8 cellular contexts compared by ENCODE assay signal in genomic region chr5:111756701-111757581, GRCh38. TPM values are rescaled to one million over a fixed set of nuclear protein-coding genes. Genes with fewer than 3 reads are reported as not detected.
A peak's percentile ranks its signal among the peaks of the same experiment; 100 is the strongest.
DNase-seq lines count a peak whose midpoint lies in the region; ATAC-seq and TF ChIP-seq lines count a peak whose summit lies in the region.

TSS of gene NREP (minus strand) at chr5:111757194. CDS start at chr5:111755772, 1,422 bp downstream.

- H2AFZ ChIP-seq in PC-9 (peak within 1 kb of the TSS; percentile 85), fibroblast of lung (ENCODE audit: low read length) (peak within 1 kb of the TSS; percentile 71)

- no peaks in the 10 kb centered on the region for H4K20me1 ChIP-seq in PC-9 (ENCODE audit: insufficient read depth)
- no peaks in the 10 kb centered on the region for H4K20me1 ChIP-seq in fibroblast of lung (ENCODE audit: control insufficient read depth, extremely low read depth, insufficient read depth, low read length)

- ATAC-seq in GM21737 (IDR thresholded peaks at IDR 0.05; ENCODE audit: unreplicated experiment), result peak; percentile 53
- peak; percentile 76 for ATAC-seq in naive thymus-derived CD4-positive, alpha-beta T cell
- peak; percentile 73 for ATAC-seq in stimulated activated naive CD8-positive, alpha-beta T cell treated with anti-CD3 and anti-CD28 coated beads, Interleukin-15, Interleukin-2, amounts not matched to agents 100 U/mL and 50 U/mL, for 24 hours

- H3K27ac ChIP-seq in PC-9 (no peak within 1 kb of the TSS), fibroblast of lung (ENCODE audit: insufficient read depth, low read length) (peak within 1 kb of the TSS; percentile 81)
- peak within 1 kb of the TSS; percentile 75 for H3K27ac ChIP-seq in naive thymus-derived CD4-positive, alpha-beta T cell (ENCODE audit: low read depth, low read length)

- H3K36me3 Mint-ChIP-seq in activated T-helper 1 cell treated with anti-CD3 and anti-CD28 coated beads, Interleukin-12 subunit alpha, Interleukin-12 subunit beta, Interleukin-2, Interleukin-4 antibody, amounts not matched to agents 30 ng/mL and 10 ng/mL and 1 ng/mL, durations not matched to agents 14 hours and 24 hours and 36 hours (ENCODE audit: low read depth), result peaks cover 8% of the 10 kb centered on the region
- peaks cover 0 to 12% (median 0%) of the 10 kb centered on the region in 5 donors for H3K36me3 Mint-ChIP-seq in naive thymus-derived CD4-positive, alpha-beta T cell

- BruUV-seq in PC-9 (replicated peaks; lab: Mats Ljungman, UMichigan), result no TSS peak

- H3K4me1 ChIP-seq in PC-9 (replicated peaks; ENCODE audit: insufficient read depth) (no peaks in the 10 kb centered on the region), fibroblast of lung (ENCODE audit: control insufficient read depth, extremely low read depth, insufficient read depth, low read length) (no peaks in the 10 kb centered on the region)
- H3K4me1 ChIP-seq in naive thymus-derived CD4-positive, alpha-beta T cell (ENCODE audit: control insufficient read depth in 2 of 2, insufficient read depth in 2 of 2, low read length in 2 of 2), result peaks cover 0 to 4% of the 10 kb centered on the region in 2 donors

- intact Hi-C loops in PC-9 (cut with micrococcal nuclease; ENCODE audit: unreplicated experiment), result no loop called here
- intact Hi-C loops in activated T-helper 1 cell treated with anti-CD3 and anti-CD28 coated beads, Interleukin-12 subunit alpha, Interleukin-12 subunit beta, Interleukin-2, Interleukin-4 antibody, amounts not matched to agents 30 ng/mL and 10 ng/mL and 1 ng/mL, durations not matched to agents 14 hours and 24 hours and 36 hours (cut with micrococcal nuclease), result loop anchor here (1.0 to 10.0 kb wide), 11 partner anchors 15 to 1018 kb away; partner anchors contain the start of genes SLC25A46 and WDR36
- intact Hi-C loops in naive thymus-derived CD4-positive, alpha-beta T cell (cut with micrococcal nuclease), result loop anchor here (1.0 to 10.0 kb wide), 16 partner anchors 15 to 1220 kb away; partner anchors contain the start of genes SLC25A46 (in 2 of the 2), STARD4 (in 2 of the 2), WDR36 (in 2 of the 2) and DCP2 (in 1 of the 2)

- DNase-seq in DMS53 treated with DMSO at 0.1 percent for 48 hours (lab: John Stamatoyannopoulos, UW; ENCODE audit: unreplicated experiment) (peak; percentile 86), KBM-7 (peak; percentile 90), PC-9 (peak; percentile 31 to 68), fibroblast of lung (ENCODE audit: low read depth in 2 of 2) (peak; percentile 97 to 98)
- peak; percentile 26 for DNase-seq in activated T-helper 1 cell treated with anti-CD3 and anti-CD28 coated beads, Interleukin-12 subunit alpha, Interleukin-12 subunit beta, Interleukin-2, Interleukin-4 antibody, amounts not matched to agents 30 ng/mL and 10 ng/mL and 1 ng/mL, durations not matched to agents 14 hours and 24 hours and 36 hours (ENCODE audit: low spot score)
- peak in 7 of 9 donors; percentile 31 to 89 (median 85) for DNase-seq in naive thymus-derived CD4-positive, alpha-beta T cell
- DNase-seq in stimulated activated naive CD8-positive, alpha-beta T cell treated with anti-CD3 and anti-CD28 coated beads, Interleukin-15, Interleukin-2, amounts not matched to agents 100 U/mL and 50 U/mL, for 24 hours, result peak; percentile 79

- H3K4me1 Mint-ChIP-seq in activated T-helper 1 cell treated with anti-CD3 and anti-CD28 coated beads, Interleukin-12 subunit alpha, Interleukin-12 subunit beta, Interleukin-2, Interleukin-4 antibody, amounts not matched to agents 30 ng/mL and 10 ng/mL and 1 ng/mL, durations not matched to agents 14 hours and 24 hours and 36 hours (ENCODE audit: low read depth), result peaks cover 29% of the 10 kb centered on the region
- H3K4me1 Mint-ChIP-seq in naive thymus-derived CD4-positive, alpha-beta T cell, result peaks cover 4 to 32% (median 18%) of the 10 kb centered on the region in 7 donors

- peaks cover 17% of the 10 kb centered on the region; the same call in 1 of the 2 replicates for H3K27me3 ChIP-seq in PC-9 (ENCODE audit: insufficient read depth, low read depth)
- H3K27me3 ChIP-seq in fibroblast of lung (ENCODE audit: control insufficient read depth, insufficient read depth, low read length), result no peaks in the 10 kb centered on the region
- no peaks in the 10 kb centered on the region for H3K27me3 ChIP-seq in naive thymus-derived CD4-positive, alpha-beta T cell (ENCODE audit: control insufficient read depth in 2 of 2, insufficient read depth in 2 of 2, low read length in 2 of 2)

- H3K9ac ChIP-seq in fibroblast of lung (ENCODE audit: insufficient read depth, low read length), result peak within 1 kb of the TSS; percentile 71

- peak within 1 kb of the TSS; percentile 76 for H3K4me2 ChIP-seq in PC-9
- peak within 1 kb of the TSS; percentile 87 for H3K4me2 ChIP-seq in fibroblast of lung (ENCODE audit: extremely low read depth, insufficient read depth, low read length)

- peak; percentile 30; the same call in 1 of the 2 replicates for TF ChIP-seq CTCF in PC-9 (conservative IDR thresholded peaks at IDR 0.05)
- peak; percentile 54 to 56 for TF ChIP-seq CTCF in fibroblast of lung (conservative IDR thresholded peaks at IDR 0.05 in 1 of 2, IDR thresholded peaks at IDR 0.05 in 1 of 2; ENCODE audit: low read depth in 1 of 2, low read length in 2 of 2)

- in situ Hi-C loops in KBM-7 (cut with MboI; ENCODE audit: low pct_unique_long_range_greater_than_20kb, low sequenced_read_pairs), result no loop called here

- H3K9me3 Mint-ChIP-seq in activated T-helper 1 cell treated with anti-CD3 and anti-CD28 coated beads, Interleukin-12 subunit alpha, Interleukin-12 subunit beta, Interleukin-2, Interleukin-4 antibody, amounts not matched to agents 30 ng/mL and 10 ng/mL and 1 ng/mL, durations not matched to agents 14 hours and 24 hours and 36 hours, result no peaks in the 10 kb centered on the region
- H3K9me3 Mint-ChIP-seq in naive thymus-derived CD4-positive, alpha-beta T cell, result no peaks in the 10 kb centered on the region

- no peaks in the 10 kb centered on the region for H3K9me2 ChIP-seq in PC-9 (ENCODE audit: insufficient read depth)

- H3K79me2 ChIP-seq in PC-9 (ENCODE audit: low read depth) (no peaks in the 10 kb centered on the region), fibroblast of lung (ENCODE audit: control insufficient read depth, insufficient read depth, low read length) (peaks cover 47% of the 10 kb centered on the region)

- peak within 1 kb of the TSS; percentile 60 for H3K4me3 ChIP-seq in PC-9
- peak within 1 kb of the TSS; percentile 72 to 99 (median 85) for H3K4me3 ChIP-seq in fibroblast of lung (replicated peaks in 1 of 4; ENCODE audit: control extremely low read depth in 1 of 4, insufficient read depth in 1 of 4, low read depth in 3 of 4, low read length in 4 of 4)
- peak within 1 kb of the TSS; percentile 64 for H3K4me3 ChIP-seq in naive thymus-derived CD4-positive, alpha-beta T cell (ENCODE audit: low read length)

- CTCF ChIA-PET in PC-9 (lab: Charles Lee), result no interaction called here
- CTCF ChIA-PET in naive thymus-derived CD4-positive, alpha-beta T cell (lab: Charles Lee), result no interaction called here

- H3K36me3 ChIP-seq in PC-9 (ENCODE audit: low read depth) (no peaks in the 10 kb centered on the region), fibroblast of lung (ENCODE audit: control insufficient read depth, insufficient read depth, low read length) (no peaks in the 10 kb centered on the region)
- H3K36me3 ChIP-seq in naive thymus-derived CD4-positive, alpha-beta T cell (ENCODE audit: control insufficient read depth in 2 of 3, insufficient read depth in 3 of 3, low read length in 3 of 3), result peaks cover 0 to 4% (median 0%) of the 10 kb centered on the region in 3 experiments

- H3K27ac Mint-ChIP-seq in activated T-helper 1 cell treated with anti-CD3 and anti-CD28 coated beads, Interleukin-12 subunit alpha, Interleukin-12 subunit beta, Interleukin-2, Interleukin-4 antibody, amounts not matched to agents 30 ng/mL and 10 ng/mL and 1 ng/mL, durations not matched to agents 14 hours and 24 hours and 36 hours, result peak within 1 kb of the TSS; percentile 86
- H3K27ac Mint-ChIP-seq in naive thymus-derived CD4-positive, alpha-beta T cell, result peak within 1 kb of the TSS; percentile 57 to 92 (median 81)

- POLR2A ChIA-PET in PC-9 (lab: Charles Lee; ENCODE audit: unreplicated experiment), result no interaction called here
- POLR2A ChIA-PET in naive thymus-derived CD4-positive, alpha-beta T cell (lab: Charles Lee), result interaction anchor here (0.6 to 1.0 kb wide), 2 partner anchors 9 to 273 kb away, joined by 3 to 4 read pairs; no protein-coding TSS in a partner anchor

- H3K27me3 Mint-ChIP-seq in activated T-helper 1 cell treated with anti-CD3 and anti-CD28 coated beads, Interleukin-12 subunit alpha, Interleukin-12 subunit beta, Interleukin-2, Interleukin-4 antibody, amounts not matched to agents 30 ng/mL and 10 ng/mL and 1 ng/mL, durations not matched to agents 14 hours and 24 hours and 36 hours (ENCODE audit: insufficient read depth), result peaks cover 3% of the 10 kb centered on the region
- H3K27me3 Mint-ChIP-seq in naive thymus-derived CD4-positive, alpha-beta T cell, result peaks cover 0 to 4% (median 0%) of the 10 kb centered on the region in 5 donors

- no peaks in the 10 kb centered on the region for H3K9me3 ChIP-seq in PC-9 (ENCODE audit: insufficient read depth, low read depth)
- no peaks in the 10 kb centered on the region for H3K9me3 ChIP-seq in fibroblast of lung (ENCODE audit: control insufficient read depth, insufficient read depth, low read depth, low read length)
- no peaks in the 10 kb centered on the region for H3K9me3 ChIP-seq in naive thymus-derived CD4-positive, alpha-beta T cell (ENCODE audit: control insufficient read depth in 2 of 3, low read length in 3 of 3)

- H3K4me3 Mint-ChIP-seq in activated T-helper 1 cell treated with anti-CD3 and anti-CD28 coated beads, Interleukin-12 subunit alpha, Interleukin-12 subunit beta, Interleukin-2, Interleukin-4 antibody, amounts not matched to agents 30 ng/mL and 10 ng/mL and 1 ng/mL, durations not matched to agents 14 hours and 24 hours and 36 hours, result peak within 1 kb of the TSS; percentile 87
- peak within 1 kb of the TSS; percentile 83 to 94 (median 90) for H3K4me3 Mint-ChIP-seq in naive thymus-derived CD4-positive, alpha-beta T cell

- H3F3A ChIP-seq in PC-9 (ENCODE audit: insufficient read depth, low read depth), result no peaks in the 10 kb centered on the region

RNA-seq across cellular contexts. Expression of gene NREP, which starts in this region (rescaled TPM):
- total RNA-seq in PC-9 (2021), result not detected in 2 replicates
- total RNA-seq in activated T-helper 1 cell treated with anti-CD3 and anti-CD28 coated beads, Interleukin-12 subunit alpha, Interleukin-12 subunit beta, Interleukin-2, Interleukin-4 antibody, amounts not matched to agents 30 ng/mL and 10 ng/mL and 1 ng/mL, durations not matched to agents 14 hours and 24 hours and 36 hours, result 17.6 and 20.7 TPM in 2 replicates
- total RNA-seq in fibroblast of lung, result 56.8 and 86.0 TPM in 2 replicates
- 149 and 364 TPM in 2 replicates for polyA plus RNA-seq in fibroblast of lung
- polyA plus RNA-seq in fibroblast of lung (2012), result 64.0 and 156 TPM in 2 replicates
- 14.6 and 34.6 TPM in 2 replicates for polyA minus RNA-seq in fibroblast of lung (ENCODE audit: low replicate concordance)
- total RNA-seq in naive thymus-derived CD4-positive, alpha-beta T cell, result 10 to 100 TPM in 1 of 5 experiments, 1 to 10 TPM in 4; 3.5 to 28.7 (median 5.1) TPM
- 10 to 100 TPM in 1 of 2 donors, 1 to 10 TPM in 1; 9.8 to 13.4 TPM for polyA plus RNA-seq in naive thymus-derived CD4-positive, alpha-beta T cell

Comparison
In these comparisons a context has a peak if more than half of its experiments do, and no peak if none do; other contexts are left out.
1. RNA of gene NREP (polyA plus RNA-seq): 64.0 to 364 TPM in fibroblast of lung; 9.8 to 13.4 TPM in naive thymus-derived CD4-positive, alpha-beta T cell; every median in the first group is over 4 times any median in the second.
2. Peak in DNase-seq, H3K4me3 ChIP-seq and H3K4me2 ChIP-seq in PC-9; RNA of the gene not detected or under 1 TPM.
3. DNase-seq: peak in every context shown above with its lines; median percentile 98 in fibroblast of lung; 90 in KBM-7; 86 in DMS53 treated with DMSO at 0.1 percent for 48 hours; 85 in naive thymus-derived CD4-positive, alpha-beta T cell; 79 in stimulated activated naive CD8-positive, alpha-beta T cell treated with anti-CD3 and anti-CD28 coated beads, Interleukin-15, Interleukin-2, amounts not matched to agents 100 U/mL and 50 U/mL, for 24 hours; 50 in PC-9; 26 in activated T-helper 1 cell treated with anti-CD3 and anti-CD28 coated beads, Interleukin-12 subunit alpha, Interleukin-12 subunit beta, Interleukin-2, Interleukin-4 antibody, amounts not matched to agents 30 ng/mL and 10 ng/mL and 1 ng/mL, durations not matched to agents 14 hours and 24 hours and 36 hours.
4. Peak in every context shown above with its lines, with median percentiles within 50 percentile points of each other: ATAC-seq and H3K4me3 ChIP-seq.